11 cellular contexts compared by ENCODE assay signal in the genomic region with DNA sequence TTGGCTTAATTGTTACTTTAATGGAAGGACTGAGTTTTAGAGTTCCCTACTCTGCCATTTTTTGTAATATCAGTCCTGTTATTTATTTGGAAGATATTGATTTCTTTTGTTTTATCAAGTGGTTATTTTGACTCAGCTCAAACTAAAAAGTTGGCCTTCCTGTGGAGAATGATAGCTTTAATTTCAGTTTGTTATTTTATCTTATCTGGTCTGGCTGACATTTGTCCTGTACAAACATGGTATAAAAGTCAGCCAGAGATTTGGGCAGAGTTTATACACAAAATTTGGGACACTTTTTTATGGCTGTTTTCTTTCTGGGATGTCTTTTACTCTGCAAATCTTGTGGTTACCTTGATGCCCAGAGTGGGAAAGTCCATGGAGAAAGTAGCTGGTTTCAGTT.
"Had no signal": no experiment of that assay in that cellular context is flagged by ENCODE, and none has a peak within 500 bp of the region (broad histone marks: within the 10 kb centered on the region; RNA-seq: fewer than 3 reads in every experiment).

No MANE protein-coding gene starts in this region.

- DNase-seq: GM23248, GOT3, H7, H9, HCEC 1CT, HFFc6 had no signal

- H3K4me3 ChIP-seq: GM23248, GM23338, HAP-1 had no signal

- H3K36me3 ChIP-seq: HAP-1 had no signal

- H3K27ac ChIP-seq: GM23248 had no signal

- ATAC-seq: GM23338, HCT116 had no signal

- FAIRE-seq: H1, H54 had no signal

- H2AFZ ChIP-seq: GM23248, GM23338 had no signal

- H3K4me2 ChIP-seq: GM23338 had no signal

- H3K9me3 ChIP-seq: HAP-1 had no signal

- H3K9ac ChIP-seq: GM23248 had no signal

- H3K4me1 ChIP-seq: HAP-1 had no signal
